In the genomic region with DNA sequence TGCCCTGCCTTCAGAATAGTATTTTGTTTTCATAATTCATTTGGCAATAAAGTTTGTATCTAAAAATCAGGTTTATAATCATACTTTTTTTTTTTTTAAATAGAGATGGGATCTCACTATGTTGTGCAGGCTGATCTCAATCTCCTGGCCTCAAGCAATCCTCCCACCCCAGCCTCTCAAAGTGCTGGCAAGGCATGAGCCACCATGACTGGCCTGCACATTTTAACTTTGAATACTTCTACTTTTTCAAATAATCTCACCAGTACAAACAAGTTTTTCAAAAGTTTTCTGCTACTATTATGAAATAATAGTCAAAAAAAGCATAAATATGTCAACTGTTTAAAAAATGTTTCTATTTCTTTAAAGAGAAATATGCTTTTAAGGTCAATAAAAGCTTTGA, we compare ENCODE assay signal across 26 cellular contexts.
"Had no signal": no experiment of that assay in that cellular context is flagged by ENCODE, and none has a peak within 500 bp of the region (broad histone marks: within the 10 kb centered on the region; RNA-seq: fewer than 3 reads in every experiment).

No MANE protein-coding gene starts in this region.

- H3K36me3 Mint-ChIP-seq: activated naive CD4-positive, alpha-beta T cell treated with anti-CD3 and anti-CD28 coated beads, Interleukin-2, amount 50 U/mL, for 72 hours had no signal

- H3K9me3 ChIP-seq: body of pancreas, colonic mucosa had no signal

- H3K4me3 Mint-ChIP-seq: activated CD4-positive, alpha-beta memory T cell treated with anti-CD3 and anti-CD28 coated beads for 36 hours; activated CD4-positive, alpha-beta T cell treated with anti-CD3 and anti-CD28 coated beads for 36 hours; activated CD4-positive, alpha-beta T cell treated with anti-CD3 and anti-CD28 coated beads, Interleukin-2, amount 10 ng/mL, durations not matched to agents 24 days and 14 days; activated CD8-positive, alpha-beta memory T cell treated with anti-CD3 and anti-CD28 coated beads, Interleukin-2, amount 10 ng/mL, durations not matched to agents 7 days and 5 days; activated CD8-positive, alpha-beta T cell treated with anti-CD3 and anti-CD28 coated beads, Interleukin-2, amount 10 ng/mL, durations not matched to agents 7 days and 5 days; activated naive CD4-positive, alpha-beta T cell treated with anti-CD3 and anti-CD28 coated beads, Interleukin-2, amount 10 ng/mL, durations not matched to agents 7 days and 5 days; activated naive CD8-positive, alpha-beta T cell treated with anti-CD3 and anti-CD28 coated beads, Interleukin-2, amount 10 ng/mL, durations not matched to agents 7 days and 5 days; activated T-helper 1 cell treated with anti-CD3 and anti-CD28 coated beads, Interleukin-12 subunit alpha, Interleukin-12 subunit beta, Interleukin-2, Interleukin-4 antibody, amounts not matched to agents 30 ng/mL and 10 ng/mL and 1 ng/mL, durations not matched to agents 14 hours and 24 hours and 36 hours had no signal

- H3K27ac ChIP-seq: body of pancreas, colonic mucosa had no signal

- H3K4me1 ChIP-seq: body of pancreas, colonic mucosa had no signal

- H3K27me3 Mint-ChIP-seq: activated CD4-positive, alpha-beta memory T cell treated with anti-CD3 and anti-CD28 coated beads for 36 hours; activated CD4-positive, alpha-beta T cell treated with anti-CD3 and anti-CD28 coated beads for 36 hours; activated CD4-positive, alpha-beta T cell treated with anti-CD3 and anti-CD28 coated beads, Interleukin-2, amount 10 ng/mL, durations not matched to agents 24 days and 14 days; activated CD8-positive, alpha-beta memory T cell treated with anti-CD3 and anti-CD28 coated beads, Interleukin-2, amount 10 ng/mL, durations not matched to agents 7 days and 5 days; activated naive CD4-positive, alpha-beta T cell treated with anti-CD3 and anti-CD28 coated beads, Interleukin-2, amount 10 ng/mL, durations not matched to agents 7 days and 5 days; activated naive CD8-positive, alpha-beta T cell treated with anti-CD3 and anti-CD28 coated beads, Interleukin-2, amount 10 ng/mL, durations not matched to agents 7 days and 5 days had no signal

- H3K4me3 ChIP-seq: body of pancreas, colonic mucosa had no signal

- H3K27ac Mint-ChIP-seq: activated CD4-positive, alpha-beta memory T cell treated with anti-CD3 and anti-CD28 coated beads for 36 hours; activated CD4-positive, alpha-beta T cell treated with anti-CD3 and anti-CD28 coated beads for 36 hours; activated CD4-positive, alpha-beta T cell treated with anti-CD3 and anti-CD28 coated beads, Interleukin-2, amount 10 ng/mL, durations not matched to agents 24 days and 14 days; activated CD8-positive, alpha-beta memory T cell treated with anti-CD3 and anti-CD28 coated beads, Interleukin-2, amount 10 ng/mL, durations not matched to agents 7 days and 5 days; activated CD8-positive, alpha-beta T cell treated with anti-CD3 and anti-CD28 coated beads, Interleukin-2, amount 10 ng/mL, durations not matched to agents 7 days and 5 days; activated naive CD4-positive, alpha-beta T cell treated with anti-CD3 and anti-CD28 coated beads, Interleukin-2, amount 10 ng/mL, durations not matched to agents 7 days and 5 days; activated naive CD4-positive, alpha-beta T cell treated with anti-CD3 and anti-CD28 coated beads, Interleukin-2, amount 50 U/mL, for 72 hours; activated naive CD8-positive, alpha-beta T cell treated with anti-CD3 and anti-CD28 coated beads, Interleukin-2, amount 10 ng/mL, durations not matched to agents 7 days and 5 days; activated T-helper 1 cell treated with anti-CD3 and anti-CD28 coated beads, Interleukin-12 subunit alpha, Interleukin-12 subunit beta, Interleukin-2, Interleukin-4 antibody, amounts not matched to agents 30 ng/mL and 10 ng/mL and 1 ng/mL, durations not matched to agents 14 hours and 24 hours and 36 hours had no signal

- DNase-seq: activated CD4-positive, alpha-beta memory T cell treated with anti-CD3 and anti-CD28 coated beads for 36 hours; activated CD4-positive, alpha-beta T cell treated with anti-CD3 and anti-CD28 coated beads for 36 hours; activated CD4-positive, alpha-beta T cell treated with anti-CD3 and anti-CD28 coated beads, Interleukin-2, amount 10 ng/mL, durations not matched to agents 24 days and 14 days; activated CD4-positive, CD25-positive, alpha-beta regulatory T cell; activated CD4-positive, CD25-positive, alpha-beta regulatory T cell treated with anti-CD3 and anti-CD28 coated beads, Interleukin-2, amount 50 U/mL, for 72 hours; activated CD8-positive, alpha-beta memory T cell treated with anti-CD3 and anti-CD28 coated beads, Interleukin-2, amount 10 ng/mL, durations not matched to agents 7 days and 5 days; activated CD8-positive, alpha-beta memory T cell treated with anti-CD3 and anti-CD28 coated beads, Interleukin-2, amount 50 U/mL, for 4 hours; activated CD8-positive, alpha-beta T cell treated with anti-CD3 and anti-CD28 coated beads, Interleukin-2, amount 10 ng/mL, durations not matched to agents 7 days and 5 days; activated gamma-delta T cell; activated naive CD4-positive, alpha-beta T cell; activated naive CD4-positive, alpha-beta T cell treated with anti-CD3 and anti-CD28 coated beads, Interleukin-2, amount 10 ng/mL, durations not matched to agents 7 days and 5 days; activated naive CD8-positive, alpha-beta T cell treated with anti-CD3 and anti-CD28 coated beads, Interleukin-2, amount 10 ng/mL, durations not matched to agents 7 days and 5 days; activated T-cell treated with anti-CD3 and anti-CD28 coated beads, Interleukin-2, amount 50 U/mL, for 1 hour; activated T-cell treated with anti-CD3 and anti-CD28 coated beads, Interleukin-2, amount 50 U/mL, for 48 hours; body of pancreas; caudate nucleus; colonic mucosa; effector CD8-positive, alpha-beta T cell; foreskin fibroblast; head of caudate nucleus; T-helper 1 cell; T-helper 2 cell had no signal

- H3K4me1 Mint-ChIP-seq: activated CD4-positive, alpha-beta T cell treated with anti-CD3 and anti-CD28 coated beads for 36 hours; activated CD4-positive, alpha-beta T cell treated with anti-CD3 and anti-CD28 coated beads, Interleukin-2, amount 10 ng/mL, durations not matched to agents 24 days and 14 days; activated CD8-positive, alpha-beta memory T cell treated with anti-CD3 and anti-CD28 coated beads, Interleukin-2, amount 10 ng/mL, durations not matched to agents 7 days and 5 days; activated naive CD4-positive, alpha-beta T cell treated with anti-CD3 and anti-CD28 coated beads, Interleukin-2, amount 10 ng/mL, durations not matched to agents 7 days and 5 days had no signal

- H3K36me3 ChIP-seq: colonic mucosa had no signal

- FAIRE-seq: frontal cortex had no signal

- H3K27me3 ChIP-seq: body of pancreas, colonic mucosa had no signal

- ATAC-seq: activated CD4-positive, alpha-beta T cell treated with anti-CD3 and anti-CD28 coated beads for 36 hours; activated CD8-positive, alpha-beta memory T cell treated with anti-CD3 and anti-CD28 coated beads, Interleukin-2, amount 10 ng/mL, durations not matched to agents 7 days and 5 days; activated CD8-positive, alpha-beta T cell treated with anti-CD3 and anti-CD28 coated beads, Interleukin-2, amount 10 ng/mL, durations not matched to agents 7 days and 5 days; activated naive CD4-positive, alpha-beta T cell treated with anti-CD3 and anti-CD28 coated beads, Interleukin-2, amount 50 U/mL, for 72 hours; body of pancreas; esophagus mucosa had no signal

- H3K9me3 Mint-ChIP-seq: activated CD4-positive, alpha-beta memory T cell treated with anti-CD3 and anti-CD28 coated beads for 36 hours; activated CD4-positive, alpha-beta T cell treated with anti-CD3 and anti-CD28 coated beads, Interleukin-2, amount 10 ng/mL, durations not matched to agents 24 days and 14 days; activated naive CD4-positive, alpha-beta T cell treated with anti-CD3 and anti-CD28 coated beads, Interleukin-2, amount 10 ng/mL, durations not matched to agents 7 days and 5 days; activated naive CD4-positive, alpha-beta T cell treated with anti-CD3 and anti-CD28 coated beads, Interleukin-2, amount 50 U/mL, for 72 hours; activated naive CD8-positive, alpha-beta T cell treated with anti-CD3 and anti-CD28 coated beads, Interleukin-2, amount 10 ng/mL, durations not matched to agents 7 days and 5 days; activated T-helper 1 cell treated with anti-CD3 and anti-CD28 coated beads, Interleukin-12 subunit alpha, Interleukin-12 subunit beta, Interleukin-2, Interleukin-4 antibody, amounts not matched to agents 30 ng/mL and 10 ng/mL and 1 ng/mL, durations not matched to agents 14 hours and 24 hours and 36 hours had no signal
